30 cellular contexts compared by ENCODE assay signal in the genomic region with DNA sequence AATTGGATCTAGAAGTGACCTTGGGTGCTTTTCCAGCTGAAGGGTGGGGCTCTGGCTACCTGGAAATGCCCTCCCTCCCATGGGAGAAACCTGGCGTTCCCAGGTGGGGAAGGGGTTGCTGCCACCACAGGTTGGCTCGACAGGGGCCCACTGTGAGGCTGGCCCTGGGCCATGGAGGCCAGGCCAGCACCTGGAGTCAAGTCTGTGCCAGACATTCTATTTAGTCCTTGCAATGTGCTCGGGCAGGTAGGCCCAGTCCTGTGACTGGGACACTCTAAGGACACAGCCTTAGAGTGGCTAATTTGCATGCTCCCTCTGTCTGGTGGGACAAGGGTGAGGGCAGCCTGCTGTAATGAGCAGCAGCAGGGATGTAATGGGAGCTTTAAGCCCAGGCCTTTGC. TPM values are rescaled to one million over a fixed set of nuclear protein-coding genes. Genes with fewer than 3 reads are reported as not detected.
"Had no signal": no experiment of that assay in that cellular context is flagged by ENCODE, and none has a peak within 500 bp of the region (broad histone marks: within the 10 kb centered on the region; RNA-seq: fewer than 3 reads in every experiment).

No MANE protein-coding gene starts in this region.

- H3K4me1 Mint-ChIP-seq: activated CD4-positive, alpha-beta T cell treated with anti-CD3 and anti-CD28 coated beads, Interleukin-2, amount 10 ng/mL, durations not matched to agents 7 days and 5 days; activated naive CD4-positive, alpha-beta T cell treated with anti-CD3 and anti-CD28 coated beads, Interleukin-2, amount 10 ng/mL, durations not matched to agents 7 days and 5 days; activated naive CD8-positive, alpha-beta T cell treated with anti-CD3 and anti-CD28 coated beads for 36 hours had no signal

- H3K9me3 Mint-ChIP-seq: activated CD4-positive, alpha-beta memory T cell treated with anti-CD3 and anti-CD28 coated beads for 36 hours; activated CD4-positive, alpha-beta T cell treated with anti-CD3 and anti-CD28 coated beads, Interleukin-2, amount 10 ng/mL, durations not matched to agents 7 days and 5 days; activated naive CD4-positive, alpha-beta T cell treated with anti-CD3 and anti-CD28 coated beads, Interleukin-2, amount 10 ng/mL, durations not matched to agents 7 days and 5 days; activated naive CD8-positive, alpha-beta T cell treated with anti-CD3 and anti-CD28 coated beads for 36 hours; activated T-helper 2 cell treated with anti-CD3 and anti-CD28 coated beads, Interferon-gamma antibody, Interleukin-2, Interleukin-4, amounts not matched to agents 10 μg/mL and 5 μg/mL and 100 μg/mL, durations not matched to agents 14 hours and 24 hours and 36 hours; T-cell had no signal

- H3K4me3 ChIP-seq: SK-N-MC had no signal

- DNase-seq: activated CD4-positive, alpha-beta memory T cell treated with anti-CD3 and anti-CD28 coated beads for 36 hours; activated CD4-positive, alpha-beta T cell treated with anti-CD3 and anti-CD28 coated beads, Interleukin-2, amount 10 ng/mL, durations not matched to agents 7 days and 5 days; activated CD4-positive, CD25-positive, alpha-beta regulatory T cell; activated gamma-delta T cell treated with Interleukin-2 at 50 U/mL for 16 hours; activated naive CD4-positive, alpha-beta T cell treated with anti-CD3 and anti-CD28 coated beads, Interleukin-2, amount 10 ng/mL, durations not matched to agents 7 days and 5 days; activated naive CD8-positive, alpha-beta T cell treated with anti-CD3 and anti-CD28 coated beads for 36 hours; activated T-cell treated with anti-CD3 and anti-CD28 coated beads for 4 hours; activated T-cell treated with anti-CD3 and anti-CD28 coated beads, Interleukin-2, amount 50 U/mL, for 48 hours; cerebellar nuclear complex; NCI-H1092; NCI-H1417 treated with DMSO at 0.1 percent for 48 hours; NCI-H1694; NCI-H2029; NCI-H2107; NCI-H2171 treated with DMSO at 0.1 percent for 48 hours; NCI-H226; NCI-H69; RPMI8226; T-cell; T-helper 2 cell; T1000 had no signal

- H3K4me3 Mint-ChIP-seq: activated CD4-positive, alpha-beta memory T cell treated with anti-CD3 and anti-CD28 coated beads for 36 hours; activated CD4-positive, alpha-beta T cell treated with anti-CD3 and anti-CD28 coated beads, Interleukin-2, amount 10 ng/mL, durations not matched to agents 7 days and 5 days; activated naive CD4-positive, alpha-beta T cell treated with anti-CD3 and anti-CD28 coated beads, Interleukin-2, amount 10 ng/mL, durations not matched to agents 7 days and 5 days; activated naive CD8-positive, alpha-beta T cell treated with anti-CD3 and anti-CD28 coated beads for 36 hours; T-cell had no signal

- ATAC-seq: Right ventricle myocardium inferior, T-cell had no signal

- H3K36me3 Mint-ChIP-seq: activated CD4-positive, alpha-beta memory T cell treated with anti-CD3 and anti-CD28 coated beads for 36 hours; activated naive CD4-positive, alpha-beta T cell treated with anti-CD3 and anti-CD28 coated beads, Interleukin-2, amount 10 ng/mL, durations not matched to agents 7 days and 5 days; activated naive CD8-positive, alpha-beta T cell treated with anti-CD3 and anti-CD28 coated beads for 36 hours; T-cell had no signal

- H3K27ac ChIP-seq: KMS-11, SK-N-MC had no signal

- H3K27ac Mint-ChIP-seq: activated CD4-positive, alpha-beta memory T cell treated with anti-CD3 and anti-CD28 coated beads for 36 hours; activated CD4-positive, alpha-beta T cell treated with anti-CD3 and anti-CD28 coated beads, Interleukin-2, amount 10 ng/mL, durations not matched to agents 7 days and 5 days; activated naive CD4-positive, alpha-beta T cell treated with anti-CD3 and anti-CD28 coated beads, Interleukin-2, amount 10 ng/mL, durations not matched to agents 7 days and 5 days; activated naive CD8-positive, alpha-beta T cell treated with anti-CD3 and anti-CD28 coated beads for 36 hours; activated T-helper 2 cell treated with anti-CD3 and anti-CD28 coated beads, Interferon-gamma antibody, Interleukin-2, Interleukin-4, amounts not matched to agents 10 μg/mL and 5 μg/mL and 100 μg/mL, durations not matched to agents 14 hours and 24 hours and 36 hours; T-cell had no signal

RNA-seq across cellular contexts. Expression of gene VRTN, which starts 11.9 kb away (rescaled TPM):
- total RNA-seq: activated CD4-positive, alpha-beta memory T cell treated with anti-CD3 and anti-CD28 coated beads for 36 hours; activated CD4-positive, alpha-beta T cell treated with anti-CD3 and anti-CD28 coated beads, Interleukin-2, amount 10 ng/mL, durations not matched to agents 7 days and 5 days; activated CD8-positive, alpha-beta memory T cell treated with anti-CD3 and anti-CD28 coated beads for 36 hours; activated naive CD8-positive, alpha-beta T cell treated with anti-CD3 and anti-CD28 coated beads for 36 hours; activated T-helper 2 cell treated with anti-CD3 and anti-CD28 coated beads, Interferon-gamma antibody, Interleukin-2, Interleukin-4, amounts not matched to agents 10 μg/mL and 5 μg/mL and 100 μg/mL, durations not matched to agents 14 hours and 24 hours and 36 hours; cardiac septum; MCF 10A; NCI-H460; OCI-LY7; Right ventricle myocardium inferior had no signal
